In the genomic region with DNA sequence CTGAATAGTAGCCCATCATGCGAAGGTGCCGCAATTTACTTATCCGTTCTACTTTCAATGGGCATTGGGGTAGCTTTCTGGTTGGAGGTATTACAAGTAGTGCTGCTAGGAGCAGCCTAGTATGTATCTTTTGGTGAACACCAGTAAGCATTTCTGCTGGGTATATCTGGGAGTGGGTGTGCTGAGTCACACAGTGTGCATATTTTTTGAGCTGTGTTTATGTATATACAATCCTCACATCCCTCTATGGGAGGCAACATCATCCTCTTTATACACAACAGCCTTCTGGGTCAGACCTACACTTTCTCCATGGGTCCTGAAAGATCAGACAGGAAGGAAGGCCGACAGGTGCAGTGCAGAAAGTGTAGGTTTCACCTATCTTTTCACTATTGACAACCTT, we compare ENCODE assay signal across 26 cellular contexts.
"Had no signal": no experiment of that assay in that cellular context is flagged by ENCODE, and none has a peak within 500 bp of the region (broad histone marks: within the 10 kb centered on the region; RNA-seq: fewer than 3 reads in every experiment).

No MANE protein-coding gene starts in this region.

- H3K9me3 Mint-ChIP-seq: activated CD4-positive, alpha-beta T cell treated with anti-CD3 and anti-CD28 coated beads, Interleukin-2, amount 10 ng/mL, durations not matched to agents 7 days and 5 days; activated CD8-positive, alpha-beta T cell treated with anti-CD3 and anti-CD28 coated beads for 36 hours; activated naive CD4-positive, alpha-beta T cell treated with anti-CD3 and anti-CD28 coated beads, Interleukin-2, amount 50 U/mL, for 24 hours; immature natural killer cell; natural killer cell treated with Interleukin-12 subunit alpha and Interleukin-12 subunit beta and Interleukin-15 and Interleukin-18, amount 100 ng/mL, for 72 hours; stimulated activated naive CD8-positive, alpha-beta T cell treated with anti-CD3 and anti-CD28 coated beads, Interleukin-15, Interleukin-2, amounts not matched to agents 100 ng/mL and 50 ng/mL, for 24 hours had no signal

- H3K4me3 Mint-ChIP-seq: activated CD4-positive, alpha-beta T cell treated with anti-CD3 and anti-CD28 coated beads, Interleukin-2, amount 10 ng/mL, durations not matched to agents 7 days and 5 days; activated CD8-positive, alpha-beta memory T cell treated with anti-CD3 and anti-CD28 coated beads, Interleukin-2, amount 10 ng/mL, durations not matched to agents 7 days and 5 days; activated CD8-positive, alpha-beta T cell treated with anti-CD3 and anti-CD28 coated beads for 36 hours; activated naive CD4-positive, alpha-beta T cell treated with anti-CD3 and anti-CD28 coated beads, Interleukin-2, amount 50 U/mL, for 24 hours; endodermal cell; immature natural killer cell; natural killer cell treated with Interleukin-12 subunit alpha and Interleukin-12 subunit beta and Interleukin-15 and Interleukin-18, amount 100 ng/mL, for 72 hours; stimulated activated naive CD8-positive, alpha-beta T cell treated with anti-CD3 and anti-CD28 coated beads, Interleukin-15, Interleukin-2, amounts not matched to agents 100 ng/mL and 50 ng/mL, for 24 hours had no signal

- DNase-seq: activated CD4-positive, alpha-beta T cell treated with anti-CD3 and anti-CD28 coated beads, Interleukin-2, amount 10 ng/mL, durations not matched to agents 7 days and 5 days; activated CD8-positive, alpha-beta memory T cell treated with anti-CD3 and anti-CD28 coated beads, Interleukin-2, amount 10 ng/mL, durations not matched to agents 7 days and 5 days; activated CD8-positive, alpha-beta T cell treated with anti-CD3 and anti-CD28 coated beads for 36 hours; activated gamma-delta T cell treated with Interleukin-2 at 50 U/mL for 16 hours; activated T-cell treated with anti-CD3 and anti-CD28 coated beads for 4 hours; aorta; central memory CD4-positive, alpha-beta T cell; endodermal cell; foreskin melanocyte; glutamatergic neuron; immature natural killer cell; left ventricle myocardium inferior; midbrain; ovary; stimulated activated CD4-positive, alpha-beta T cell treated with anti-CD3 and anti-CD28 coated beads, Interleukin-12 subunit alpha, Interleukin-12 subunit beta, amount 100 ng/mL, for 4 hours; stimulated activated CD4-positive, alpha-beta T cell treated with anti-CD3 and anti-CD28 coated beads, Interleukin-4, amount 100 ng/mL, for 4 hours had no signal

- H3K36me3 Mint-ChIP-seq: activated CD8-positive, alpha-beta memory T cell treated with anti-CD3 and anti-CD28 coated beads, Interleukin-2, amount 10 ng/mL, durations not matched to agents 7 days and 5 days; natural killer cell treated with Interleukin-12 subunit alpha and Interleukin-12 subunit beta and Interleukin-15 and Interleukin-18, amount 100 ng/mL, for 72 hours had no signal

- H3K79me2 ChIP-seq: hepatocyte had no signal

- H3K27ac ChIP-seq: hepatocyte, left ventricle myocardium inferior, neutrophil, ovary, prostate gland, right atrium auricular region, tibial nerve, VCaP had no signal

- H3K27me3 ChIP-seq: hepatocyte, ovary, right atrium auricular region, tibial nerve had no signal

- H3K4me3 ChIP-seq: hepatocyte, left ventricle myocardium inferior, ovary, prostate gland, right atrium auricular region, tibial nerve had no signal

- H3K4me1 ChIP-seq: prostate gland, right atrium auricular region had no signal

- H3K4me2 ChIP-seq: hepatocyte had no signal

- H3K9me3 ChIP-seq: neutrophil, ovary, prostate gland had no signal

- H3K27ac Mint-ChIP-seq: activated CD4-positive, alpha-beta T cell treated with anti-CD3 and anti-CD28 coated beads, Interleukin-2, amount 10 ng/mL, durations not matched to agents 7 days and 5 days; activated CD8-positive, alpha-beta memory T cell treated with anti-CD3 and anti-CD28 coated beads, Interleukin-2, amount 10 ng/mL, durations not matched to agents 7 days and 5 days; activated CD8-positive, alpha-beta T cell treated with anti-CD3 and anti-CD28 coated beads for 36 hours; activated naive CD4-positive, alpha-beta T cell treated with anti-CD3 and anti-CD28 coated beads, Interleukin-2, amount 50 U/mL, for 24 hours; endodermal cell; natural killer cell treated with Interleukin-12 subunit alpha and Interleukin-12 subunit beta and Interleukin-15 and Interleukin-18, amount 100 ng/mL, for 72 hours; stimulated activated naive CD8-positive, alpha-beta T cell treated with anti-CD3 and anti-CD28 coated beads, Interleukin-15, Interleukin-2, amounts not matched to agents 100 ng/mL and 50 ng/mL, for 24 hours had no signal

- H3K4me1 Mint-ChIP-seq: activated CD4-positive, alpha-beta T cell treated with anti-CD3 and anti-CD28 coated beads, Interleukin-2, amount 10 ng/mL, durations not matched to agents 7 days and 5 days; activated CD8-positive, alpha-beta memory T cell treated with anti-CD3 and anti-CD28 coated beads, Interleukin-2, amount 10 ng/mL, durations not matched to agents 7 days and 5 days; activated naive CD4-positive, alpha-beta T cell treated with anti-CD3 and anti-CD28 coated beads, Interleukin-2, amount 50 U/mL, for 24 hours; immature natural killer cell had no signal

- H2AFZ ChIP-seq: hepatocyte had no signal

- H3K36me3 ChIP-seq: neutrophil, ovary, prostate gland had no signal

- H3K27me3 Mint-ChIP-seq: activated naive CD4-positive, alpha-beta T cell treated with anti-CD3 and anti-CD28 coated beads, Interleukin-2, amount 50 U/mL, for 24 hours had no signal

- ATAC-seq: activated CD4-positive, CD25-positive, alpha-beta regulatory T cell treated with anti-CD3 and anti-CD28 coated beads, Interleukin-2, amount 50 U/mL, for 24 hours; activated CD8-positive, alpha-beta memory T cell treated with anti-CD3 and anti-CD28 coated beads, Interleukin-2, amount 10 ng/mL, durations not matched to agents 7 days and 5 days; activated CD8-positive, alpha-beta T cell treated with anti-CD3 and anti-CD28 coated beads for 36 hours; natural killer cell treated with Interleukin-12 subunit alpha and Interleukin-12 subunit beta and Interleukin-15 and Interleukin-18, amount 100 ng/mL, for 72 hours had no signal
